ENCODE assay signal across 22 cellular contexts in the genomic region with DNA sequence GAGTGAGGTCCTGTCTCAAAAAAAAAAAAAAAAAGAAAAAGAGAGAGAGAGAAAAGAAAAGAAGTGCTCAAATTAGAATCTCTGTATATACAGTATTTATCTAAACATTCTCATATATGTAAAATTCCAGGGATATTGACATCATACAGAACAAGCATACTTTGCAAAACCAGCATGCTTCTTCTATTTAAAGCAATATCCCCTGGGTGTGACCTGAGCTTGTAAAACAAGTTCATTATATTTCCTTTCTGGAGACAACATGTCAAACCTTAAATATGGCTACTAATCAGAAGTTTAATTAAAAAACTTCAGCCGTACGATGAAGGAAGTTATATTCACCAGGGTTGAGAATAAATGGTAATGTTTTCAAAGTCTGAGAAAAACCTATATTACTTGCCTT.
A peak's percentile ranks its signal among the peaks of the same experiment; 100 is the strongest.
DNase-seq lines count a peak whose midpoint lies in the region; ATAC-seq, FAIRE-seq and TF ChIP-seq lines count a peak whose summit lies in the region.
"Had no signal": no experiment of that assay in that cellular context is flagged by ENCODE, and none has a peak within 500 bp of the region (broad histone marks: within the 10 kb centered on the region; RNA-seq: fewer than 3 reads in every experiment).

No MANE protein-coding gene starts in this region.

- ATAC-seq in body of pancreas = no peak

- WGBS in smooth muscle cell (ENCODE audit: low lambda C conversion rate) = 97% methylated on average over 2 of the region's 2 CpGs
- WGBS in body of pancreas, 2 donors = 67 to 76% methylated on average over 2 of the region's 2 CpGs
- 94% methylated on average over 2 of the region's 2 CpGs for WGBS in hepatocyte (ENCODE audit: low lambda C conversion rate, missing lambda C conversion rate)

- H2AFZ ChIP-seq in astrocyte (ENCODE audit: low read depth, low read length) (no peak overlapping the region), smooth muscle cell (ENCODE audit: low read depth) (peak overlapping the region; percentile 28), hepatocyte (no peak overlapping the region)

- DNase-seq in HT1080 (ENCODE audit: low read depth) (peak; percentile 44), astrocyte (ENCODE audit: low read depth) (no peak), fibroblast of villous mesenchyme (ENCODE audit: low read depth) (peak; percentile 28), smooth muscle cell (lab: John Stamatoyannopoulos, UW; ENCODE audit: unreplicated experiment) (no peak), body of pancreas (no peak), hepatocyte (ENCODE audit: low spot score) (no peak)
- DNase-seq in activated T-cell treated with anti-CD3 and anti-CD28 coated beads, Interleukin-2, amount 50 U/mL, for 1 hour = no peak
- DNase-seq: activated CD4-positive, alpha-beta T cell treated with anti-CD3 and anti-CD28 coated beads, Interleukin-2, amount 10 ng/mL, durations not matched to agents 24 days and 14 days; activated naive CD4-positive, alpha-beta T cell treated with anti-CD3 and anti-CD28 coated beads, Interleukin-2, amount 50 U/mL, for 16 hours; CD4-positive, alpha-beta T cell; central memory CD4-positive, alpha-beta T cell; hypothalamus; NCI-H2171; NCI-H524 treated with DMSO at 0.1 percent for 48 hours; posterior cingulate gyrus; sigmoid colon; stimulated activated CD8-positive, alpha-beta memory T cell treated with anti-CD3 and anti-CD28 coated beads, Interleukin-4, amount 100 ng/mL, for 48 hours; WERI-Rb-1 had no signal

- no peaks in the 10 kb centered on the region for H3F3A ChIP-seq in smooth muscle cell (ENCODE audit: low read depth)

- H3K79me2 ChIP-seq in astrocyte (ENCODE audit: insufficient read depth, low read length) (no peaks in the 10 kb centered on the region), smooth muscle cell (ENCODE audit: low read depth) (no peaks in the 10 kb centered on the region), hepatocyte (no peaks in the 10 kb centered on the region)

- H3K27me3 Mint-ChIP-seq in astrocyte (ENCODE audit: low read depth, unreplicated experiment) = no peaks in the 10 kb centered on the region
- H3K27me3 Mint-ChIP-seq: type B pancreatic cell had no signal

- no peak for TF ChIP-seq POLR2A in body of pancreas (IDR thresholded peaks at IDR 0.05)

- TF ChIP-seq CTCF in astrocyte (IDR thresholded peaks at IDR 0.05; ENCODE audit: insufficient read depth, low read depth, low read length) (no peak), fibroblast of villous mesenchyme (IDR thresholded peaks at IDR 0.05; ENCODE audit: insufficient read depth, low read depth, low read length) (no peak), smooth muscle cell (IDR thresholded peaks at IDR 0.05; ENCODE audit: borderline replicate concordance, insufficient read depth, poor library complexity, severe bottlenecking) (no peak), body of pancreas (IDR thresholded peaks at IDR 0.05) (no peak), hepatocyte (IDR thresholded peaks at IDR 0.05; ENCODE audit: poor library complexity) (no peak)

- peaks cover 4% of the 10 kb centered on the region for H3K9me3 Mint-ChIP-seq in astrocyte (ENCODE audit: unreplicated experiment)
- H3K9me3 Mint-ChIP-seq: CD4-positive, alpha-beta T cell; type B pancreatic cell had no signal

- intact Hi-C loops in body of pancreas (cut with DNase I) = no loop called here

- no peaks in the 10 kb centered on the region for H3K36me3 ChIP-seq in astrocyte (ENCODE audit: insufficient read depth, low read length)
- no peaks in the 10 kb centered on the region for H3K36me3 ChIP-seq in smooth muscle cell (ENCODE audit: low read depth)
- H3K36me3 ChIP-seq in body of pancreas (replicated peaks in 1 of 2; ENCODE audit: insufficient read depth in 1 of 2, low read depth in 2 of 2) = no peaks in the 10 kb centered on the region
- no peaks in the 10 kb centered on the region for H3K36me3 ChIP-seq in hepatocyte (replicated peaks; ENCODE audit: insufficient read depth, low read depth)
- H3K36me3 ChIP-seq: sigmoid colon, WERI-Rb-1 had no signal

- FAIRE-seq in astrocyte (lab: Jason Lieb, UNC) = no peak
- FAIRE-seq: GM19239, islet of Langerhans had no signal

- peaks cover 10% of the 10 kb centered on the region for H3K4me1 Mint-ChIP-seq in astrocyte (ENCODE audit: low read depth, unreplicated experiment)
- H3K4me1 Mint-ChIP-seq: activated CD4-positive, alpha-beta T cell treated with anti-CD3 and anti-CD28 coated beads, Interleukin-2, amount 10 ng/mL, durations not matched to agents 24 days and 14 days had no signal

- no peaks in the 10 kb centered on the region for H3K36me3 Mint-ChIP-seq in astrocyte (ENCODE audit: low read depth, unreplicated experiment)
- H3K36me3 Mint-ChIP-seq: type B pancreatic cell had no signal

- H3K9me2 ChIP-seq in hepatocyte (replicated peaks; ENCODE audit: insufficient read depth) = no peaks in the 10 kb centered on the region

- H3K4me1 ChIP-seq in astrocyte (ENCODE audit: insufficient read depth, low read length) = peaks cover 21% of the 10 kb centered on the region
- H3K4me1 ChIP-seq in smooth muscle cell (ENCODE audit: low read depth) = peaks cover 7% of the 10 kb centered on the region
- no peaks in the 10 kb centered on the region for H3K4me1 ChIP-seq in body of pancreas
- no peaks in the 10 kb centered on the region for H3K4me1 ChIP-seq in hepatocyte (ENCODE audit: insufficient read depth)
- H3K4me1 ChIP-seq: sigmoid colon had no signal

- peak overlapping the region; percentile 81 for H3K27ac Mint-ChIP-seq in astrocyte (ENCODE audit: unreplicated experiment)
- H3K27ac Mint-ChIP-seq: activated CD4-positive, alpha-beta T cell treated with anti-CD3 and anti-CD28 coated beads, Interleukin-2, amount 10 ng/mL, durations not matched to agents 24 days and 14 days; activated T-helper 1 cell treated with anti-CD3 and anti-CD28 coated beads, Interleukin-12 subunit alpha, Interleukin-12 subunit beta, Interleukin-2, Interleukin-4 antibody, amounts not matched to agents 30 ng/mL and 10 ng/mL and 1 ng/mL, durations not matched to agents 14 hours and 24 hours and 36 hours; CD4-positive, alpha-beta T cell; type B pancreatic cell had no signal

- H3K4me3 ChIP-seq in astrocyte (ENCODE audit: insufficient read depth, low read depth, low read length) (no peak overlapping the region), fibroblast of villous mesenchyme (ENCODE audit: low read depth, low read length) (no peak overlapping the region), smooth muscle cell (no peak overlapping the region), body of pancreas (no peak overlapping the region), hepatocyte (no peak overlapping the region)
- H3K4me3 ChIP-seq: sigmoid colon had no signal

- H3K27ac ChIP-seq in astrocyte (ENCODE audit: low read depth, low read length) (peak overlapping the region; percentile 96), smooth muscle cell (ENCODE audit: low read depth) (peak overlapping the region; percentile 94), body of pancreas (no peak overlapping the region), hepatocyte (no peak overlapping the region)
- H3K27ac ChIP-seq: sigmoid colon, WERI-Rb-1 had no signal

- H4K20me1 ChIP-seq in astrocyte (ENCODE audit: insufficient read depth, low read length) (no peaks in the 10 kb centered on the region), smooth muscle cell (ENCODE audit: low read depth) (no peaks in the 10 kb centered on the region), hepatocyte (ENCODE audit: insufficient read depth, poor library complexity, severe bottlenecking) (no peaks in the 10 kb centered on the region)

- no peak overlapping the region for H3K4me3 Mint-ChIP-seq in astrocyte (ENCODE audit: unreplicated experiment)
- H3K4me3 Mint-ChIP-seq: activated CD4-positive, alpha-beta T cell treated with anti-CD3 and anti-CD28 coated beads, Interleukin-2, amount 10 ng/mL, durations not matched to agents 24 days and 14 days; activated T-helper 1 cell treated with anti-CD3 and anti-CD28 coated beads, Interleukin-12 subunit alpha, Interleukin-12 subunit beta, Interleukin-2, Interleukin-4 antibody, amounts not matched to agents 30 ng/mL and 10 ng/mL and 1 ng/mL, durations not matched to agents 14 hours and 24 hours and 36 hours; CD4-positive, alpha-beta T cell; type B pancreatic cell had no signal

- H3K27me3 ChIP-seq in astrocyte (ENCODE audit: insufficient read depth, low read length) (no peaks in the 10 kb centered on the region), smooth muscle cell (ENCODE audit: low read depth) (no peaks in the 10 kb centered on the region), body of pancreas (no peaks in the 10 kb centered on the region), hepatocyte (no peaks in the 10 kb centered on the region)
- H3K27me3 ChIP-seq: sigmoid colon had no signal

- H3K9ac ChIP-seq in astrocyte (ENCODE audit: low read length) (peak overlapping the region; percentile 65), smooth muscle cell (ENCODE audit: low read depth) (peak overlapping the region; percentile 24)

- H3K4me2 ChIP-seq in astrocyte (ENCODE audit: low read length) = peak overlapping the region; percentile 37
- peak overlapping the region; percentile 54 for H3K4me2 ChIP-seq in smooth muscle cell
- H3K4me2 ChIP-seq in hepatocyte = no peak overlapping the region

- no peaks in the 10 kb centered on the region for H3K9me3 ChIP-seq in astrocyte (ENCODE audit: insufficient read depth, low read depth, low read length)
- no peaks in the 10 kb centered on the region for H3K9me3 ChIP-seq in smooth muscle cell (replicated peaks; ENCODE audit: low read depth)
- no peaks in the 10 kb centered on the region for H3K9me3 ChIP-seq in body of pancreas
- no peaks in the 10 kb centered on the region for H3K9me3 ChIP-seq in hepatocyte (ENCODE audit: low read depth)
- H3K9me3 ChIP-seq: sigmoid colon had no signal

Comparison
In these comparisons a context has a peak if more than half of its experiments do, and no peak if none do; other contexts are left out.
1. DNase-seq: peak in HT1080 (single experiment) and fibroblast of villous mesenchyme (single experiment); none in astrocyte (single experiment), smooth muscle cell (single experiment), body of pancreas (0 of 4), hepatocyte (single experiment) and activated T-cell treated with anti-CD3 and anti-CD28 coated beads, Interleukin-2, amount 50 U/mL, for 1 hour (single experiment).
2. H3K27ac ChIP-seq: peak in astrocyte (single experiment) and smooth muscle cell (single experiment); none in body of pancreas (0 of 4) and hepatocyte (single experiment).